1 cellular context compared by ENCODE assay signal in the genomic region with DNA sequence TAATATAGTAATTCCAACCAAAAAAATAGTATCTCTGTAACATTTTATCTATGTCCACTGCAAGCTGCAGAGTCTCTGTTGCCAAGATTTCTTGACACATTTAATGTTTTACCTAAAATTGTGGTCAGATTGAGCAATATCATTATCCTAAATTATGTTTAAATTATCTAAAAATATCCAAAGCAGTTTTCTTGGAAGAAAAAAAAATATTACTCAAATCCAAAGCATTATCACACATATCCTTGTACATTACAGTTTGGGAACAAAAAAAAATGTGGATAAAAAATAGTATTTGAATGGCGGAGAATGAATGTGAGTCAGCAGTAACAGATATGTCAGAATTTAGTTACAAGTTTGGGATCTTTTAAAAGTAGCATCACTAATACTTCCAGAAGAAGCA.
TF ChIP-seq lines count a peak whose summit lies in the region.
"Not testable (repeated sequence)": the region's sequence is repeated elsewhere in the genome, so short reads cannot be mapped to it uniquely, and the experiment has no call there.

No MANE protein-coding gene starts in this region.

TF ChIP-seq in K562, 482 proteins besides CTCF, POLR2A, EP300 and RAD21:
- not testable (repeated sequence) for TF ChIP-seq CEBPG (CRISPR knock-in tag; IDR thresholded peaks at IDR 0.05)
- TF ChIP-seq CEBPG (tag; conservative IDR thresholded peaks at IDR 0.05 in 1 of 2, IDR thresholded peaks at IDR 0.05 in 1 of 2) (0 out of 4 replicates have a peak, but pooled peaks of 1 of the 2 experiments have one; percentile 29), CEBPB (tag; IDR thresholded peaks at IDR 0.05) (0 out of 2 replicates have a peak, but pooled peaks have one; percentile 17)
TF ChIP-seq in K562: peak in this region for 2; not testable (repeated sequence) for 480.
